Comparison of ENCODE assay signal across 8 cellular contexts in genomic region chr2:20822535-20823490, GRCh38. TPM values are rescaled to one million over a fixed set of nuclear protein-coding genes. Genes with fewer than 3 reads are reported as not detected.
DNase-seq lines count a peak whose midpoint lies in the region; ATAC-seq and TF ChIP-seq lines count a peak whose summit lies in the region.

Gene LDAH, minus strand, starts transcription at chr2:20823101. Its CDS starts 21,638 bp downstream, at chr2:20801463.

- H4K20me1 ChIP-seq in DOHH2 (ENCODE audit: control insufficient read depth, insufficient read depth, low read depth, low read length) (no peaks in the 10 kb centered on the region), GM23248 (ENCODE audit: insufficient read depth) (no peaks in the 10 kb centered on the region), Karpas-422 (ENCODE audit: insufficient read depth, low read depth, low read length) (no peaks in the 10 kb centered on the region)

- in situ Hi-C loops in GM23248 (cut with MboI) = no loop called here

- TF ChIP-seq CTCF in DOHH2 (IDR thresholded peaks at IDR 0.05; ENCODE audit: low read depth, low read length, poor library complexity, severe bottlenecking) (peak; percentile 9), RWPE1 (conservative IDR thresholded peaks at IDR 0.05; ENCODE audit: low read depth) (no peak), fibroblast of mammary gland (conservative IDR thresholded peaks at IDR 0.05; ENCODE audit: control insufficient read depth, insufficient read depth, low read depth, low read length) (no peak)

- peaks cover 18% of the 10 kb centered on the region for H3K36me3 Mint-ChIP-seq in activated T-helper 17 cell treated with anti-CD3 and anti-CD28 coated beads, Interleukin-2, amount 50 U/mL, for 72 hours (ENCODE audit: low read depth)
- H3K36me3 Mint-ChIP-seq in naive thymus-derived CD8-positive, alpha-beta T cell = peaks cover 0 to 4% (median 3%) of the 10 kb centered on the region in 3 donors
- peaks cover 0 to 14% of the 10 kb centered on the region in 2 donors for H3K36me3 Mint-ChIP-seq in stimulated activated naive B cell treated with anti-CD40 and anti-IgM and Interleukin-4, amounts not matched to agents 10 μg/mL and 1 μg/mL and 100 μg/mL, for 72 hours

- POLR2A ChIA-PET in RWPE1 (lab: Yijun Ruan, JAX; ENCODE audit: low non-redundant PET) = interaction anchor here (0.5 to 0.7 kb wide), 4 partner anchors 31 to 157 kb away, joined by 3 to 6 read pairs (median 3); no protein-coding TSS in a partner anchor
- POLR2A ChIA-PET in naive thymus-derived CD8-positive, alpha-beta T cell (lab: Charles Lee) = interaction anchor here (1.0 kb wide), 1 partner anchor 954 kb away, joined by 3 read pairs; no protein-coding TSS in a partner anchor

- H2AFZ ChIP-seq in GM23248 = peak within 1 kb of the TSS; percentile 100
- H2AFZ ChIP-seq in Karpas-422 (ENCODE audit: low read length) = peak within 1 kb of the TSS; percentile 60

- ATAC-seq in activated T-helper 17 cell treated with anti-CD3 and anti-CD28 coated beads, Interleukin-2, amount 50 U/mL, for 72 hours (replicated peaks) = peak; percentile 70
- peak; percentile 87 to 88 for ATAC-seq in naive thymus-derived CD8-positive, alpha-beta T cell
- ATAC-seq in stimulated activated naive B cell treated with anti-CD40 and anti-IgM and Interleukin-4, amounts not matched to agents 10 μg/mL and 1 μg/mL and 100 μg/mL, for 72 hours (replicated peaks) = peak; percentile 93

- peak within 1 kb of the TSS; percentile 98 for H3K27ac Mint-ChIP-seq in activated T-helper 17 cell treated with anti-CD3 and anti-CD28 coated beads, Interleukin-2, amount 50 U/mL, for 72 hours
- peak within 1 kb of the TSS; percentile 92 to 99 (median 98) for H3K27ac Mint-ChIP-seq in naive thymus-derived CD8-positive, alpha-beta T cell
- H3K27ac Mint-ChIP-seq in stimulated activated naive B cell treated with anti-CD40 and anti-IgM and Interleukin-4, amounts not matched to agents 10 μg/mL and 1 μg/mL and 100 μg/mL, for 72 hours = peak within 1 kb of the TSS; percentile 99

- H3K9ac ChIP-seq in GM23248 (peak within 1 kb of the TSS; percentile 93), Karpas-422 (ENCODE audit: low read length) (peak within 1 kb of the TSS; percentile 97)

- H3K9me2 ChIP-seq in DOHH2 (replicated peaks; ENCODE audit: control insufficient read depth, low read length) = no peaks in the 10 kb centered on the region
- H3K9me2 ChIP-seq in GM23248 (ENCODE audit: insufficient read depth) = no peaks in the 10 kb centered on the region
- no peaks in the 10 kb centered on the region for H3K9me2 ChIP-seq in Karpas-422 (replicated peaks; ENCODE audit: insufficient read depth, low read length)

- H3K36me3 ChIP-seq in DOHH2 (ENCODE audit: control insufficient read depth, low read length) (peaks cover 10% of the 10 kb centered on the region), GM23248 (ENCODE audit: low read depth) (no peaks in the 10 kb centered on the region), Karpas-422 (ENCODE audit: insufficient read depth, low read length) (0 out of 2 replicates have a peak, but pooled peaks cover 9% of the 10 kb centered on the region)

- H3K4me3 ChIP-seq in DOHH2 (ENCODE audit: low read length) (peak within 1 kb of the TSS; percentile 95), GM23248 (peak within 1 kb of the TSS; percentile 95), Karpas-422 (ENCODE audit: low read length) (peak within 1 kb of the TSS; percentile 95), fibroblast of mammary gland (ENCODE audit: control insufficient read depth, low read depth, low read length) (peak within 1 kb of the TSS; percentile 98)

- H3K4me2 ChIP-seq in DOHH2 (ENCODE audit: low read length) (peak within 1 kb of the TSS; percentile 66), GM23248 (ENCODE audit: unreplicated experiment) (peak within 1 kb of the TSS; percentile 99), Karpas-422 (ENCODE audit: low read depth, low read length, poor library complexity, severe bottlenecking) (peak within 1 kb of the TSS; percentile 89)

- CTCF ChIA-PET in RWPE1 (lab: Yijun Ruan, JAX) = interaction anchor here (0.6 kb wide), 2 partner anchors 357 to 1798 kb away, joined by 3 to 4 read pairs; no protein-coding TSS in a partner anchor

- H3K79me2 ChIP-seq in DOHH2 (ENCODE audit: control insufficient read depth, low read length) (peaks cover 36% of the 10 kb centered on the region), GM23248 (ENCODE audit: insufficient read depth) (peaks cover 29% of the 10 kb centered on the region), Karpas-422 (ENCODE audit: low read length) (peaks cover 29% of the 10 kb centered on the region)

- peaks cover 11% of the 10 kb centered on the region for H3K4me1 Mint-ChIP-seq in activated T-helper 17 cell treated with anti-CD3 and anti-CD28 coated beads, Interleukin-2, amount 50 U/mL, for 72 hours
- H3K4me1 Mint-ChIP-seq in naive thymus-derived CD8-positive, alpha-beta T cell = peaks cover 14 to 33% (median 21%) of the 10 kb centered on the region in 4 donors
- peaks cover 8 to 24% of the 10 kb centered on the region in 2 donors for H3K4me1 Mint-ChIP-seq in stimulated activated naive B cell treated with anti-CD40 and anti-IgM and Interleukin-4, amounts not matched to agents 10 μg/mL and 1 μg/mL and 100 μg/mL, for 72 hours

- no peaks in the 10 kb centered on the region for H3K27me3 ChIP-seq in DOHH2 (ENCODE audit: control insufficient read depth, low read length)
- H3K27me3 ChIP-seq in GM23248 (replicated peaks; ENCODE audit: insufficient read depth) = no peaks in the 10 kb centered on the region
- H3K27me3 ChIP-seq in Karpas-422 (ENCODE audit: low read length) = no peaks in the 10 kb centered on the region

- WGBS in GM23248 (ENCODE audit: low coverage in 1 of 2, low lambda C conversion rate in 2 of 2, missing lambda C conversion rate in 2 of 2), 2 experiments = 1% methylated on average over 38 to 46 of the region's 46 CpGs

- H3K9me3 ChIP-seq in DOHH2 (ENCODE audit: control insufficient read depth, insufficient read depth, low read length) (peaks cover under 1% of the 10 kb centered on the region; the same call in 1 of the 2 replicates), GM23248 (ENCODE audit: low read depth) (no peaks in the 10 kb centered on the region), Karpas-422 (ENCODE audit: low read length) (no peaks in the 10 kb centered on the region)

- DNase-seq in GM23248 (peak; percentile 94), Karpas-422 (peak; percentile 96), RWPE1 (ENCODE audit: low spot score) (peak; percentile 91), fibroblast of mammary gland (ENCODE audit: low read depth) (peak; percentile 87)
- DNase-seq in naive thymus-derived CD8-positive, alpha-beta T cell = peak; percentile 76 to 93 (median 84)
- DNase-seq in stimulated activated naive B cell treated with anti-CD40 and anti-IgM and Interleukin-4, amounts not matched to agents 10 μg/mL and 1 μg/mL and 100 μg/mL, for 72 hours = peak; percentile 83

- no peaks in the 10 kb centered on the region for H3F3A ChIP-seq in DOHH2 (ENCODE audit: control insufficient read depth, insufficient read depth)
- H3F3A ChIP-seq in GM23248 (ENCODE audit: insufficient read depth) = no peaks in the 10 kb centered on the region

- peak within 1 kb of the TSS; percentile 95 for H3K4me3 Mint-ChIP-seq in activated T-helper 17 cell treated with anti-CD3 and anti-CD28 coated beads, Interleukin-2, amount 50 U/mL, for 72 hours
- H3K4me3 Mint-ChIP-seq in naive thymus-derived CD8-positive, alpha-beta T cell = peak within 1 kb of the TSS; percentile 93 to 98 (median 96)
- H3K4me3 Mint-ChIP-seq in stimulated activated naive B cell treated with anti-CD40 and anti-IgM and Interleukin-4, amounts not matched to agents 10 μg/mL and 1 μg/mL and 100 μg/mL, for 72 hours = peak within 1 kb of the TSS; percentile 95 to 96

- no peaks in the 10 kb centered on the region for H3K9me3 Mint-ChIP-seq in activated T-helper 17 cell treated with anti-CD3 and anti-CD28 coated beads, Interleukin-2, amount 50 U/mL, for 72 hours
- no peaks in the 10 kb centered on the region for H3K9me3 Mint-ChIP-seq in naive thymus-derived CD8-positive, alpha-beta T cell
- H3K9me3 Mint-ChIP-seq in stimulated activated naive B cell treated with anti-CD40 and anti-IgM and Interleukin-4, amounts not matched to agents 10 μg/mL and 1 μg/mL and 100 μg/mL, for 72 hours = no peaks in the 10 kb centered on the region

- H3K4me1 ChIP-seq in DOHH2 (ENCODE audit: control insufficient read depth, low read length) = peaks cover 3% of the 10 kb centered on the region; the same call in 1 of the 2 replicates
- H3K4me1 ChIP-seq in GM23248 (ENCODE audit: insufficient read depth) = peaks cover 7% of the 10 kb centered on the region; the same call in 1 of the 2 replicates
- peaks cover 3% of the 10 kb centered on the region; the same call in 1 of the 2 replicates for H3K4me1 ChIP-seq in Karpas-422 (ENCODE audit: low read length)

- no peaks in the 10 kb centered on the region for H3K27me3 Mint-ChIP-seq in activated T-helper 17 cell treated with anti-CD3 and anti-CD28 coated beads, Interleukin-2, amount 50 U/mL, for 72 hours
- peaks cover 0 to 4% (median 0%) of the 10 kb centered on the region in 5 donors for H3K27me3 Mint-ChIP-seq in naive thymus-derived CD8-positive, alpha-beta T cell
- H3K27me3 Mint-ChIP-seq in stimulated activated naive B cell treated with anti-CD40 and anti-IgM and Interleukin-4, amounts not matched to agents 10 μg/mL and 1 μg/mL and 100 μg/mL, for 72 hours = peaks cover 6% of the 10 kb centered on the region in 2 donors

- H3K27ac ChIP-seq in DOHH2 (ENCODE audit: low read depth, low read length) = peak within 1 kb of the TSS; percentile 58
- H3K27ac ChIP-seq in GM23248 = peak within 1 kb of the TSS; percentile 81
- peak within 1 kb of the TSS; percentile 70 for H3K27ac ChIP-seq in Karpas-422 (ENCODE audit: low read length)
- peak within 1 kb of the TSS; percentile 91 for H3K27ac ChIP-seq in RWPE1

RNA-seq across cellular contexts. Expression of gene LDAH, which starts in this region (rescaled TPM):
- total RNA-seq in GM23248 (2014; rRNA removed; shearing (Covaris generic)) = 27.6 and 42.1 TPM in 2 replicates
- polyA plus RNA-seq in GM23248 (2016; fragmentation: Nextera tagmentation; extraction: Ambion mirVana) = 11.4 and 13.2 TPM in 2 replicates
- 38.0 and 78.5 TPM in 2 replicates for total RNA-seq in Karpas-422 (2014; rRNA removed; shearing (Covaris generic); ENCODE audit: low replicate concordance)
- 10 to 100 TPM; 29.4 to 32.5 TPM for total RNA-seq in activated T-helper 17 cell treated with anti-CD3 and anti-CD28 coated beads, Interleukin-2, amount 50 U/mL, for 72 hours
- total RNA-seq in naive thymus-derived CD8-positive, alpha-beta T cell = 10 to 100 TPM; 16.7 to 19.7 TPM
- polyA plus RNA-seq in naive thymus-derived CD8-positive, alpha-beta T cell = 10 to 100 TPM; 10.1 to 11.3 (median 10.5) TPM

Comparison
In these comparisons a context has a peak if more than half of its experiments do, and no peak if none do; other contexts are left out.
1. Peak in every context shown above with its lines: DNase-seq, ATAC-seq, H3K4me3 ChIP-seq and H3K27ac ChIP-seq.